ENCODE assay signal across 21 cellular contexts in genomic region chr5:108619815-108620214, GRCh38.
DNase-seq lines count a peak whose midpoint lies in the region; ATAC-seq, FAIRE-seq and TF ChIP-seq lines count a peak whose summit lies in the region.
"Had no signal": no experiment of that assay in that cellular context is flagged by ENCODE, and none has a peak within 500 bp of the region (broad histone marks: within the 10 kb centered on the region; RNA-seq: fewer than 3 reads in every experiment).

No MANE protein-coding gene starts in this region.

- H3K4me2 ChIP-seq in K562 (ENCODE audit: insufficient read depth, low read length) = no peak overlapping the region
- H3K4me2 ChIP-seq: A549; BLaER1 treated with 17β-estradiol and CSF1 and Interleukin-3, amounts not matched to agents 10 nM and 100 nM; GM23338 had no signal

- 0% methylated on average over 10 of the region's 10 CpGs for WGBS in K562 (ENCODE audit: insufficient coverage, low coverage, missing lambda C conversion rate)

- H3K9ac ChIP-seq in K562 (ENCODE audit: insufficient read depth in 1 of 2, low read depth in 2 of 2, low read length in 2 of 2) = no peak overlapping the region
- H3K9ac ChIP-seq: BLaER1 treated with 17β-estradiol and CSF1 and Interleukin-3, amounts not matched to agents 10 nM and 100 nM had no signal

- in situ Hi-C loops in K562 (cut with MboI) = no loop called here

- H2AFZ ChIP-seq in K562 (ENCODE audit: low read depth, low read length) = no peak overlapping the region

- H3K9me1 ChIP-seq in K562 (ENCODE audit: control insufficient read depth, insufficient read depth, low read length) = no peaks in the 10 kb centered on the region

- no peaks in the 10 kb centered on the region for H3K36me3 ChIP-seq in K562 (ENCODE audit: control insufficient read depth, insufficient read depth, low read length)
- H3K36me3 ChIP-seq: BE2C; BLaER1 treated with 17β-estradiol and CSF1 and Interleukin-3, amounts not matched to agents 10 nM and 100 nM had no signal

- POLR2A ChIA-PET in K562 (lab: Yijun Ruan, JAX) = no interaction called here

- TF ChIP-seq EP300 in K562 (IDR thresholded peaks at IDR 0.05; ENCODE audit: low read length) = no peak

- BruUV-seq in K562 (replicated peaks; lab: Mats Ljungman, UMichigan) = no TSS peak

- no peak for TF ChIP-seq CTCF in K562 (IDR thresholded peaks at IDR 0.05 in 2 of 3, conservative IDR thresholded peaks at IDR 0.05 in 1 of 3; ENCODE audit: insufficient read depth in 2 of 3, low read depth in 1 of 3, low read length in 3 of 3)

- H3K4me1 ChIP-seq in K562 (replicated peaks in 1 of 2; ENCODE audit: control insufficient read depth in 2 of 2, insufficient read depth in 2 of 2, low read length in 2 of 2) = no peaks in the 10 kb centered on the region
- H3K4me1 ChIP-seq: A549; BE2C; BLaER1 treated with 17β-estradiol and CSF1 and Interleukin-3, amounts not matched to agents 10 nM and 100 nM had no signal

- intact Hi-C loops in K562 (cut with micrococcal nuclease) = no loop called here

- H3K27ac ChIP-seq in K562 (ENCODE audit: extremely low read depth, low read depth, low read length) = no peak overlapping the region
- H3K27ac ChIP-seq: A549; BLaER1 treated with 17β-estradiol and CSF1 and Interleukin-3, amounts not matched to agents 10 nM and 100 nM had no signal

- no peaks in the 10 kb centered on the region for H3K9me3 ChIP-seq in K562 (replicated peaks; ENCODE audit: control insufficient read depth, insufficient read depth, low read depth, low read length)
- H3K9me3 ChIP-seq: A549; BE2C; BLaER1 treated with 17β-estradiol and CSF1 and Interleukin-3, amounts not matched to agents 10 nM and 100 nM had no signal

- H3K79me2 ChIP-seq in K562 (ENCODE audit: control insufficient read depth, insufficient read depth, low read length) = no peaks in the 10 kb centered on the region

- H3K27me3 ChIP-seq in K562 (ENCODE audit: control insufficient read depth in 2 of 2, insufficient read depth in 2 of 2, low read length in 2 of 2) = peaks cover 0 to 4% of the 10 kb centered on the region in 2 experiments; a peak in 1 of 5 replicates
- H3K27me3 ChIP-seq: BE2C; BLaER1 treated with 17β-estradiol and CSF1 and Interleukin-3, amounts not matched to agents 10 nM and 100 nM had no signal

- no peak for TF ChIP-seq POLR2A in K562 (conservative IDR thresholded peaks at IDR 0.05)

- TF ChIP-seq RAD21 in K562 (CRISPR knock-in tag; conservative IDR thresholded peaks at IDR 0.05 in 1 of 2, IDR thresholded peaks at IDR 0.05 in 1 of 2) = no peak

- CTCF ChIA-PET in K562 (lab: Yijun Ruan, JAX; ENCODE audit: low intra/inter-chr PET ratio) = no interaction called here

- no peak overlapping the region for H3K4me3 ChIP-seq in K562
- H3K4me3 ChIP-seq: A549; BLaER1 treated with 17β-estradiol and CSF1 and Interleukin-3, amounts not matched to agents 10 nM and 100 nM; GM23338 had no signal

- no peaks in the 10 kb centered on the region; the same call in 1 of the 2 replicates for H4K20me1 ChIP-seq in K562 (replicated peaks; ENCODE audit: control insufficient read depth, insufficient read depth, low read length)
- H4K20me1 ChIP-seq: BLaER1 treated with 17β-estradiol and CSF1 and Interleukin-3, amounts not matched to agents 10 nM and 100 nM had no signal

- ATAC-seq in K562 = no peak
- ATAC-seq in HG03108 (IDR thresholded peaks at IDR 0.05; ENCODE audit: unreplicated experiment) = no peak
- ATAC-seq: A549, GM23338, HCT116 had no signal

- DNase-seq in Daoy (ENCODE audit: low read depth) (peak; percentile 53), OCI-M1 (lab: John Stamatoyannopoulos, UW) (peak; percentile 95), K562 (ENCODE audit: extremely low read depth in 1 of 4, low spot score in 3 of 4) (peak in 1 of 4 experiments; percentile 39), CD1c-positive myeloid dendritic cell (ENCODE audit: extremely low spot score) (no peak)
- no peak for DNase-seq in activated CD4-positive, CD25-positive, alpha-beta regulatory T cell (lab: John Stamatoyannopoulos, UW)
- DNase-seq: 8988T; ACHN; AML-193; BE2C; Calu3; CD4-positive, alpha-beta memory T cell; COR-L47; H9 had no signal

- FAIRE-seq in K562 (lab: Jason Lieb, UNC) = peak; percentile 37
- FAIRE-seq: A549, G401.6, GM12892, GM19239 had no signal

TF ChIP-seq in K562, 482 proteins besides CTCF, POLR2A, EP300 and RAD21 (continues in another document):
- no peak for TF ChIP-seq FOXP1 (CRISPR knock-in tag; IDR thresholded peaks at IDR 0.05)
- TF ChIP-seq ATF1 (CRISPR knock-in tag; IDR thresholded peaks at IDR 0.05) = no peak
- 0 out of 2 replicates have a peak, but pooled peaks have one; percentile 23 for TF ChIP-seq ATF1 (tag; IDR thresholded peaks at IDR 0.05)
- peak; percentile 91 for TF ChIP-seq VEZF1 (CRISPR knock-in tag; IDR thresholded peaks at IDR 0.05)
- peak; percentile 78 for TF ChIP-seq ZBTB40 (IDR thresholded peaks at IDR 0.05)
- TF ChIP-seq ZBTB40 (CRISPR knock-in tag; IDR thresholded peaks at IDR 0.05) = peak; percentile 61; the same call in 1 of the 2 replicates
- TF ChIP-seq RCOR1 (IDR thresholded peaks at IDR 0.05; ENCODE audit: borderline replicate concordance in 1 of 2, low read depth in 2 of 2, low read length in 2 of 2) = peak in 1 of 2 experiments; percentile 76; a peak in 2 of 4 replicates

Comparison
In these comparisons a context has a peak if more than half of its experiments do, and no peak if none do; other contexts are left out.
1. DNase-seq: peak in Daoy (single experiment) and OCI-M1 (single experiment); none in CD1c-positive myeloid dendritic cell (single experiment) and activated CD4-positive, CD25-positive, alpha-beta regulatory T cell (0 of 4).